ENCODE assay signal across 8 cellular contexts in genomic region chr3:33645060-33645841, GRCh38.
DNase-seq lines count a peak whose midpoint lies in the region; ATAC-seq and TF ChIP-seq lines count a peak whose summit lies in the region.

No MANE protein-coding gene starts in this region.

- DNase-seq in EH (ENCODE audit: low read depth), result peak; percentile 13
- peak; percentile 74 for DNase-seq in NCI-H69 (lab: John Stamatoyannopoulos, UW)
- peak; percentile 43 for DNase-seq in brain microvascular endothelial cell
- peak; percentile 47 for DNase-seq in iris pigment epithelial cell (ENCODE audit: low read depth)
- DNase-seq in stimulated activated naive CD4-positive, alpha-beta T cell (lab: John Stamatoyannopoulos, UW), result peak in 5 of 6 experiments; percentile 6 to 33 (median 24)
- no peak for DNase-seq in NCI-H446 treated with DMSO at 0.1 percent for 48 hours (lab: John Stamatoyannopoulos, UW)

- ATAC-seq in GM19023 (IDR thresholded peaks at IDR 0.05; ENCODE audit: unreplicated experiment) (no peak), HG03039 (IDR thresholded peaks at IDR 0.05; ENCODE audit: unreplicated experiment) (no peak)

- no peaks in the 10 kb centered on the region for H3K36me3 ChIP-seq in brain microvascular endothelial cell (replicated peaks)

- in situ Hi-C loops in brain microvascular endothelial cell (cut with HindIII; ENCODE audit: low pct_ligation_motif_present, low sequenced_read_pairs), result loop anchor here (25.0 kb wide), 1 partner anchor 142 kb away; the partner anchor contains the start of gene PDCD6IP

- peak overlapping the region; percentile 25 for H3K27ac ChIP-seq in brain microvascular endothelial cell

- H3K27me3 ChIP-seq in brain microvascular endothelial cell (replicated peaks), result no peaks in the 10 kb centered on the region

- H3K4me3 ChIP-seq in brain microvascular endothelial cell (ENCODE audit: low read depth, low read length), result peak overlapping the region; percentile 58

- no peak for TF ChIP-seq CTCF in brain microvascular endothelial cell (IDR thresholded peaks at IDR 0.05; ENCODE audit: low read depth, low read length, missing control alignments)
